In the genomic region with DNA sequence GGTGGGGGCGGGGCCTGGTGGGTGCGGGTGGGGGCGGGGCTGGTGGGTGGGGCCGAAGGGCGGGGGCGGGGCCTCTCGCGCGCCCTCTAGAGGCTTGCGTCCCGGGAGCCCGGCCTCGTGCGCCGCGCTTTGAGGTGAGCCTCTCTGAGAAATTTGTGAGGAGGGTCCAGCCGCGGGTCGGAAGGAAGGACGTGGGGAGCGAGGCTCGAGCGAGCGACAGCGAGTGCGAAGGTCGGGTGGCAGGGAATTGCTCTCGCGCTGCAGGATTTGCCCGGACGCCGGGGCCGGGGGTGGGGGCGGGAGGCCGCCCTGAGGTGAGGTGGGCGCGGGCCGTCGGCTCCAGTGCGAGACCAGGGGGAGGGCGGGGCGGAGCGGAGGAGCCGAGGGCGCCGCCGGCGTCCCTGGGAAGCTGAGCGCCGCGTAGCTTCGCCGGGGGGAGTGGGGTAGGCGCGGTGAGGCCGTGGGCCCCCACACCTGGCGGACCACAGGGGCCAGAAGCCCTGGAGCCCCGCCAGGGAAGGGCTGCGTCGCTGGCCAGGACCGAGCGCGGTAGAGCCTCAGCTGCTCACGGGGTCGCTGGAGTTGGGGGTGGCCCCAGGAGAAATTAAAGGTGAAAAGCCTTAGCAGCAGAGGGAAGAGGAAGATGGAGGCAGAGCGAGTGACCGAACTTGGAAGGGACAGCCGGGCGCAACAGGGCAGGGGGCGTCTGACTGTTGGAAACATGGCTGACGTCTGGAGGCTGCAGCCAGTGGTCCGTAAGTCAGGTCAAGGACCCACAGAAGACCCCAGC, we compare ENCODE assay signal across 1 cellular context.
TF ChIP-seq lines count a peak whose summit lies in the region.

No MANE protein-coding gene starts in this region.

TF ChIP-seq in K562, 482 proteins besides CTCF, POLR2A, EP300 and RAD21 (continues in another document):
- TF ChIP-seq KDM1A (IDR thresholded peaks at IDR 0.05), result no peak
- TF ChIP-seq BACH1 (tag; IDR thresholded peaks at IDR 0.05), result no peak
- TF ChIP-seq NFE2 (IDR thresholded peaks at IDR 0.05; ENCODE audit: low read depth), result no peak
- TF ChIP-seq, protein P1, sequence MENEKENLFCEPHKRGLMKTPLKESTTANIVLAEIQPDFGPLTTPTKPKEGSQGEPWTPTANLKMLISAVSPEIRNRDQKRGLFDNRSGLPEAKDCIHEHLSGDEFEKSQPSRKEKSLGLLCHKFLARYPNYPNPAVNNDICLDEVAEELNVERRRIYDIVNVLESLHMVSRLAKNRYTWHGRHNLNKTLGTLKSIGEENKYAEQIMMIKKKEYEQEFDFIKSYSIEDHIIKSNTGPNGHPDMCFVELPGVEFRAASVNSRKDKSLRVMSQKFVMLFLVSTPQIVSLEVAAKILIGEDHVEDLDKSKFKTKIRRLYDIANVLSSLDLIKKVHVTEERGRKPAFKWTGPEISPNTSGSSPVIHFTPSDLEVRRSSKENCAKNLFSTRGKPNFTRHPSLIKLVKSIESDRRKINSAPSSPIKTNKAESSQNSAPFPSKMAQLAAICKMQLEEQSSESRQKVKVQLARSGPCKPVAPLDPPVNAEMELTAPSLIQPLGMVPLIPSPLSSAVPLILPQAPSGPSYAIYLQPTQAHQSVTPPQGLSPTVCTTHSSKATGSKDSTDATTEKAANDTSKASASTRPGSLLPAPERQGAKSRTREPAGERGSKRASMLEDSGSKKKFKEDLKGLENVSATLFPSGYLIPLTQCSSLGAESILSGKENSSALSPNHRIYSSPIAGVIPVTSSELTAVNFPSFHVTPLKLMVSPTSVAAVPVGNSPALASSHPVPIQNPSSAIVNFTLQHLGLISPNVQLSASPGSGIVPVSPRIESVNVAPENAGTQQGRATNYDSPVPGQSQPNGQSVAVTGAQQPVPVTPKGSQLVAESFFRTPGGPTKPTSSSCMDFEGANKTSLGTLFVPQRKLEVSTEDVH (IDR thresholded peaks at IDR 0.05; ENCODE audit: low read depth, partially characterized antibody), result no peak
- TF ChIP-seq, protein P2, sequence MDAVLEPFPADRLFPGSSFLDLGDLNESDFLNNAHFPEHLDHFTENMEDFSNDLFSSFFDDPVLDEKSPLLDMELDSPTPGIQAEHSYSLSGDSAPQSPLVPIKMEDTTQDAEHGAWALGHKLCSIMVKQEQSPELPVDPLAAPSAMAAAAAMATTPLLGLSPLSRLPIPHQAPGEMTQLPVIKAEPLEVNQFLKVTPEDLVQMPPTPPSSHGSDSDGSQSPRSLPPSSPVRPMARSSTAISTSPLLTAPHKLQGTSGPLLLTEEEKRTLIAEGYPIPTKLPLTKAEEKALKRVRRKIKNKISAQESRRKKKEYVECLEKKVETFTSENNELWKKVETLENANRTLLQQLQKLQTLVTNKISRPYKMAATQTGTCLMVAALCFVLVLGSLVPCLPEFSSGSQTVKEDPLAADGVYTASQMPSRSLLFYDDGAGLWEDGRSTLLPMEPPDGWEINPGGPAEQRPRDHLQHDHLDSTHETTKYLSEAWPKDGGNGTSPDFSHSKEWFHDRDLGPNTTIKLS (IDR thresholded peaks at IDR 0.05; ENCODE audit: borderline replicate concordance, low read depth), result no peak
- TF ChIP-seq SMARCC2 (IDR thresholded peaks at IDR 0.05; ENCODE audit: low read depth), result no peak
- 0 out of 2 replicates have a peak, but pooled peaks have one; percentile 26 for TF ChIP-seq LEF1 (IDR thresholded peaks at IDR 0.05)
- TF ChIP-seq, protein P3, sequence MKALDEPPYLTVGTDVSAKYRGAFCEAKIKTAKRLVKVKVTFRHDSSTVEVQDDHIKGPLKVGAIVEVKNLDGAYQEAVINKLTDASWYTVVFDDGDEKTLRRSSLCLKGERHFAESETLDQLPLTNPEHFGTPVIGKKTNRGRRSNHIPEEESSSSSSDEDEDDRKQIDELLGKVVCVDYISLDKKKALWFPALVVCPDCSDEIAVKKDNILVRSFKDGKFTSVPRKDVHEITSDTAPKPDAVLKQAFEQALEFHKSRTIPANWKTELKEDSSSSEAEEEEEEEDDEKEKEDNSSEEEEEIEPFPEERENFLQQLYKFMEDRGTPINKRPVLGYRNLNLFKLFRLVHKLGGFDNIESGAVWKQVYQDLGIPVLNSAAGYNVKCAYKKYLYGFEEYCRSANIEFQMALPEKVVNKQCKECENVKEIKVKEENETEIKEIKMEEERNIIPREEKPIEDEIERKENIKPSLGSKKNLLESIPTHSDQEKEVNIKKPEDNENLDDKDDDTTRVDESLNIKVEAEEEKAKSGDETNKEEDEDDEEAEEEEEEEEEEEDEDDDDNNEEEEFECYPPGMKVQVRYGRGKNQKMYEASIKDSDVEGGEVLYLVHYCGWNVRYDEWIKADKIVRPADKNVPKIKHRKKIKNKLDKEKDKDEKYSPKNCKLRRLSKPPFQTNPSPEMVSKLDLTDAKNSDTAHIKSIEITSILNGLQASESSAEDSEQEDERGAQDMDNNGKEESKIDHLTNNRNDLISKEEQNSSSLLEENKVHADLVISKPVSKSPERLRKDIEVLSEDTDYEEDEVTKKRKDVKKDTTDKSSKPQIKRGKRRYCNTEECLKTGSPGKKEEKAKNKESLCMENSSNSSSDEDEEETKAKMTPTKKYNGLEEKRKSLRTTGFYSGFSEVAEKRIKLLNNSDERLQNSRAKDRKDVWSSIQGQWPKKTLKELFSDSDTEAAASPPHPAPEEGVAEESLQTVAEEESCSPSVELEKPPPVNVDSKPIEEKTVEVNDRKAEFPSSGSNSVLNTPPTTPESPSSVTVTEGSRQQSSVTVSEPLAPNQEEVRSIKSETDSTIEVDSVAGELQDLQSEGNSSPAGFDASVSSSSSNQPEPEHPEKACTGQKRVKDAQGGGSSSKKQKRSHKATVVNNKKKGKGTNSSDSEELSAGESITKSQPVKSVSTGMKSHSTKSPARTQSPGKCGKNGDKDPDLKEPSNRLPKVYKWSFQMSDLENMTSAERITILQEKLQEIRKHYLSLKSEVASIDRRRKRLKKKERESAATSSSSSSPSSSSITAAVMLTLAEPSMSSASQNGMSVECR (CRISPR knock-in tag; IDR thresholded peaks at IDR 0.05), result peak; percentile 50; the same call in 1 of the 2 replicates
- TF ChIP-seq MTA1 (IDR thresholded peaks at IDR 0.05; ENCODE audit: borderline replicate concordance), result no peak
- TF ChIP-seq, protein P4, sequence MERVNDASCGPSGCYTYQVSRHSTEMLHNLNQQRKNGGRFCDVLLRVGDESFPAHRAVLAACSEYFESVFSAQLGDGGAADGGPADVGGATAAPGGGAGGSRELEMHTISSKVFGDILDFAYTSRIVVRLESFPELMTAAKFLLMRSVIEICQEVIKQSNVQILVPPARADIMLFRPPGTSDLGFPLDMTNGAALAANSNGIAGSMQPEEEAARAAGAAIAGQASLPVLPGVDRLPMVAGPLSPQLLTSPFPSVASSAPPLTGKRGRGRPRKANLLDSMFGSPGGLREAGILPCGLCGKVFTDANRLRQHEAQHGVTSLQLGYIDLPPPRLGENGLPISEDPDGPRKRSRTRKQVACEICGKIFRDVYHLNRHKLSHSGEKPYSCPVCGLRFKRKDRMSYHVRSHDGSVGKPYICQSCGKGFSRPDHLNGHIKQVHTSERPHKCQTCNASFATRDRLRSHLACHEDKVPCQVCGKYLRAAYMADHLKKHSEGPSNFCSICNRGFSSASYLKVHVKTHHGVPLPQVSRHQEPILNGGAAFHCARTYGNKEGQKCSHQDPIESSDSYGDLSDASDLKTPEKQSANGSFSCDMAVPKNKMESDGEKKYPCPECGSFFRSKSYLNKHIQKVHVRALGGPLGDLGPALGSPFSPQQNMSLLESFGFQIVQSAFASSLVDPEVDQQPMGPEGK (CRISPR knock-in tag; IDR thresholded peaks at IDR 0.05; ENCODE audit: borderline replicate concordance), result no peak
- TF ChIP-seq ZNF197 (CRISPR knock-in tag; IDR thresholded peaks at IDR 0.05; ENCODE audit: low read depth), result no peak
- peak; percentile 30 for TF ChIP-seq RBM22 (IDR thresholded peaks at IDR 0.05; ENCODE audit: low read depth, low read length, poor library complexity, severe bottlenecking)
- TF ChIP-seq RFX5 (IDR thresholded peaks at IDR 0.05; ENCODE audit: low read depth, low read length), result no peak
- TF ChIP-seq, protein P5, sequence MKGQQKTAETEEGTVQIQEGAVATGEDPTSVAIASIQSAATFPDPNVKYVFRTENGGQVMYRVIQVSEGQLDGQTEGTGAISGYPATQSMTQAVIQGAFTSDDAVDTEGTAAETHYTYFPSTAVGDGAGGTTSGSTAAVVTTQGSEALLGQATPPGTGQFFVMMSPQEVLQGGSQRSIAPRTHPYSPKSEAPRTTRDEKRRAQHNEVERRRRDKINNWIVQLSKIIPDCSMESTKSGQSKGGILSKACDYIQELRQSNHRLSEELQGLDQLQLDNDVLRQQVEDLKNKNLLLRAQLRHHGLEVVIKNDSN (CRISPR knock-in tag; IDR thresholded peaks at IDR 0.05), result peak; percentile 13; the same call in 1 of the 2 replicates
- peak; percentile 65 for TF ChIP-seq HMGN3 (IDR thresholded peaks at IDR 0.05; ENCODE audit: borderline replicate concordance, extremely low read depth, insufficient read length, low read depth, low read length)
- peak; percentile 37; the same call in 1 of the 2 replicates for TF ChIP-seq NR3C1 (CRISPR knock-in tag; IDR thresholded peaks at IDR 0.05)
- TF ChIP-seq ZFPM2 (CRISPR knock-in tag; IDR thresholded peaks at IDR 0.05), result no peak
- no peak for TF ChIP-seq ZNF583 (CRISPR knock-in tag; IDR thresholded peaks at IDR 0.05)
- peak; percentile 35 for TF ChIP-seq PHF20 (IDR thresholded peaks at IDR 0.05; ENCODE audit: partially characterized antibody)
- no peak for TF ChIP-seq GTF2E2 (tag; IDR thresholded peaks at IDR 0.05)
- no peak for TF ChIP-seq JUN (IDR thresholded peaks at IDR 0.05; ENCODE audit: borderline replicate concordance, low read depth, low read length)
- no peak for TF ChIP-seq JUN (CRISPR knock-in tag; IDR thresholded peaks at IDR 0.05; ENCODE audit: borderline replicate concordance)
- no peak for TF ChIP-seq HOXB6 (CRISPR knock-in tag; IDR thresholded peaks at IDR 0.05; ENCODE audit: borderline replicate concordance)
- TF ChIP-seq SIRT6 (IDR thresholded peaks at IDR 0.05; ENCODE audit: low read depth, low read length), result no peak
- no peak for TF ChIP-seq NR1H2 (CRISPR knock-in tag; IDR thresholded peaks at IDR 0.05)
- TF ChIP-seq, protein P6, sequence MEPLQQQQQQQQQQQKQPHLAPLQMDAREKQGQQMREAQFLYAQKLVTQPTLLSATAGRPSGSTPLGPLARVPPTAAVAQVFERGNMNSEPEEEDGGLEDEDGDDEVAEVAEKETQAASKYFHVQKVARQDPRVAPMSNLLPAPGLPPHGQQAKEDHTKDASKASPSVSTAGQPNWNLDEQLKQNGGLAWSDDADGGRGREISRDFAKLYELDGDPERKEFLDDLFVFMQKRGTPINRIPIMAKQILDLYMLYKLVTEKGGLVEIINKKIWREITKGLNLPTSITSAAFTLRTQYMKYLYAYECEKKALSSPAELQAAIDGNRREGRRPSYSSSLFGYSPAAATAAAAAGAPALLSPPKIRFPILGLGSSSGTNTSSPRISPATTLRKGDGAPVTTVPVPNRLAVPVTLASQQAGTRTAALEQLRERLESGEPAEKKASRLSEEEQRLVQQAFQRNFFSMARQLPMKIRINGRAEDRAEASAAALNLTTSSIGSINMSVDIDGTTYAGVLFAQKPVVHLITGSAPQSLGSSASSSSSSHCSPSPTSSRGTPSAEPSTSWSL (CRISPR knock-in tag; IDR thresholded peaks at IDR 0.05; ENCODE audit: borderline replicate concordance), result no peak
- no peak for TF ChIP-seq BCL6 (CRISPR knock-in tag; IDR thresholded peaks at IDR 0.05)
- peak; percentile 47; the same call in 1 of the 2 replicates for TF ChIP-seq ZBTB1 (CRISPR knock-in tag; IDR thresholded peaks at IDR 0.05; ENCODE audit: borderline replicate concordance, low read depth)
- TF ChIP-seq, protein P7, sequence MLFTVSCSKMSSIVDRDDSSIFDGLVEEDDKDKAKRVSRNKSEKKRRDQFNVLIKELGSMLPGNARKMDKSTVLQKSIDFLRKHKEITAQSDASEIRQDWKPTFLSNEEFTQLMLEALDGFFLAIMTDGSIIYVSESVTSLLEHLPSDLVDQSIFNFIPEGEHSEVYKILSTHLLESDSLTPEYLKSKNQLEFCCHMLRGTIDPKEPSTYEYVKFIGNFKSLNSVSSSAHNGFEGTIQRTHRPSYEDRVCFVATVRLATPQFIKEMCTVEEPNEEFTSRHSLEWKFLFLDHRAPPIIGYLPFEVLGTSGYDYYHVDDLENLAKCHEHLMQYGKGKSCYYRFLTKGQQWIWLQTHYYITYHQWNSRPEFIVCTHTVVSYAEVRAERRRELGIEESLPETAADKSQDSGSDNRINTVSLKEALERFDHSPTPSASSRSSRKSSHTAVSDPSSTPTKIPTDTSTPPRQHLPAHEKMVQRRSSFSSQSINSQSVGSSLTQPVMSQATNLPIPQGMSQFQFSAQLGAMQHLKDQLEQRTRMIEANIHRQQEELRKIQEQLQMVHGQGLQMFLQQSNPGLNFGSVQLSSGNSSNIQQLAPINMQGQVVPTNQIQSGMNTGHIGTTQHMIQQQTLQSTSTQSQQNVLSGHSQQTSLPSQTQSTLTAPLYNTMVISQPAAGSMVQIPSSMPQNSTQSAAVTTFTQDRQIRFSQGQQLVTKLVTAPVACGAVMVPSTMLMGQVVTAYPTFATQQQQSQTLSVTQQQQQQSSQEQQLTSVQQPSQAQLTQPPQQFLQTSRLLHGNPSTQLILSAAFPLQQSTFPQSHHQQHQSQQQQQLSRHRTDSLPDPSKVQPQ (CRISPR knock-in tag; IDR thresholded peaks at IDR 0.05; ENCODE audit: borderline replicate concordance), result no peak
- TF ChIP-seq ARID2 (IDR thresholded peaks at IDR 0.05), result no peak
- no peak for TF ChIP-seq NR2C2 (CRISPR knock-in tag; IDR thresholded peaks at IDR 0.05)
- peak; percentile 15; the same call in 1 of the 2 replicates for TF ChIP-seq NR2C2 (tag; IDR thresholded peaks at IDR 0.05)
- TF ChIP-seq ELF2 (CRISPR knock-in tag; IDR thresholded peaks at IDR 0.05), result no peak
- TF ChIP-seq SLC30A9 (CRISPR knock-in tag; IDR thresholded peaks at IDR 0.05), result no peak
- no peak for TF ChIP-seq ZNF57 (CRISPR knock-in tag; IDR thresholded peaks at IDR 0.05)
- peak; percentile 59 for TF ChIP-seq RBBP5 (IDR thresholded peaks at IDR 0.05; ENCODE audit: borderline replicate concordance, insufficient read depth, low read length, poor library complexity, severe bottlenecking)
- no peak for TF ChIP-seq ARID1B (IDR thresholded peaks at IDR 0.05)
- no peak for TF ChIP-seq ZNF778 (CRISPR knock-in tag; IDR thresholded peaks at IDR 0.05)
- TF ChIP-seq RFX1 (IDR thresholded peaks at IDR 0.05), result no peak
- no peak for TF ChIP-seq MCM3 (IDR thresholded peaks at IDR 0.05)
- no peak; the same call in 1 of the 2 replicates for TF ChIP-seq PHTF2 (CRISPR knock-in tag; IDR thresholded peaks at IDR 0.05)
- TF ChIP-seq ZNF696 (CRISPR knock-in tag; conservative IDR thresholded peaks at IDR 0.05), result no peak
- no peak for TF ChIP-seq HNRNPUL1 (IDR thresholded peaks at IDR 0.05; ENCODE audit: low read length)
- TF ChIP-seq FIP1L1 (IDR thresholded peaks at IDR 0.05; ENCODE audit: low read depth, low read length, poor library complexity, severe bottlenecking), result peak; percentile 32
- TF ChIP-seq, protein P8, sequence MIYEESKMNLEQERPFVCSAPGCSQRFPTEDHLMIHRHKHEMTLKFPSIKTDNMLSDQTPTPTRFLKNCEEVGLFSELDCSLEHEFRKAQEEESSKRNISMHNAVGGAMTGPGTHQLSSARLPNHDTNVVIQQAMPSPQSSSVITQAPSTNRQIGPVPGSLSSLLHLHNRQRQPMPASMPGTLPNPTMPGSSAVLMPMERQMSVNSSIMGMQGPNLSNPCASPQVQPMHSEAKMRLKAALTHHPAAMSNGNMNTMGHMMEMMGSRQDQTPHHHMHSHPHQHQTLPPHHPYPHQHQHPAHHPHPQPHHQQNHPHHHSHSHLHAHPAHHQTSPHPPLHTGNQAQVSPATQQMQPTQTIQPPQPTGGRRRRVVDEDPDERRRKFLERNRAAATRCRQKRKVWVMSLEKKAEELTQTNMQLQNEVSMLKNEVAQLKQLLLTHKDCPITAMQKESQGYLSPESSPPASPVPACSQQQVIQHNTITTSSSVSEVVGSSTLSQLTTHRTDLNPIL (CRISPR knock-in tag; IDR thresholded peaks at IDR 0.05), result no peak
